ENCODE assay signal across 1 cellular context in the genomic region with DNA sequence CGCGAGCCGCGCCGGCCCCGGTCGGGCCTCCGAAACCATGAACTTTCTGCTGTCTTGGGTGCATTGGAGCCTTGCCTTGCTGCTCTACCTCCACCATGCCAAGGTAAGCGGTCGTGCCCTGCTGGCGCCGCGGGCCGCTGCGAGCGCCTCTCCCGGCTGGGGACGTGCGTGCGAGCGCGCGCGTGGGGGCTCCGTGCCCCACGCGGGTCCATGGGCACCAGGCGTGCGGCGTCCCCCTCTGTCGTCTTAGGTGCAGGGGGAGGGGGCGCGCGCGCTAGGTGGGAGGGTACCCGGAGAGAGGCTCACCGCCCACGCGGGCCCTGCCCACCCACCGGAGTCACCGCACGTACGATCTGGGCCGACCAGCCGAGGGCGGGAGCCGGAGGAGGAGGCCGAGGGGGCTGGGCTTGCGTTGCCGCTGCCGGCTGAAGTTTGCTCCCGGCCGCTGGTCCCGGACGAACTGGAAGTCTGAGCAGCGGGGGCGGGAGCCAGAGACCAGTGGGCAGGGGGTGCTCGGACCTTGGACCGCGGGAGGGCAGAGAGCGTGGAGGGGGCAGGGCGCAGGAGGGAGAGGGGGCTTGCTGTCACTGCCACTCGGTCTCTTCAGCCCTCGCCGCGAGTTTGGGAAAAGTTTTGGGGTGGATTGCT.
TF ChIP-seq lines count a peak whose summit lies in the region.

No MANE protein-coding gene starts in this region.

TF ChIP-seq in HepG2, 621 proteins besides CTCF, POLR2A, EP300 and RAD21 (continued from another document and continues in another):
- TF ChIP-seq DZIP1 (CRISPR knock-in tag; IDR thresholded peaks at IDR 0.05) (no peak), CHD4 (IDR thresholded peaks at IDR 0.05; ENCODE audit: borderline replicate concordance, low read length) (no peak), PHF5A (CRISPR knock-in tag; IDR thresholded peaks at IDR 0.05; ENCODE audit: low read depth, unreplicated experiment) (no peak), RFX5 (IDR thresholded peaks at IDR 0.05; ENCODE audit: low read depth, low read length) (no peak), PAXIP1 (CRISPR knock-in tag; conservative IDR thresholded peaks at IDR 0.05) (peak; percentile 75), ZNF20 (CRISPR knock-in tag; IDR thresholded peaks at IDR 0.05) (no peak), ZNF891 (CRISPR knock-in tag; IDR thresholded peaks at IDR 0.05) (peak; percentile 82), HOXA9 (CRISPR knock-in tag; IDR thresholded peaks at IDR 0.05; ENCODE audit: borderline replicate concordance) (no peak), SIN3B (IDR thresholded peaks at IDR 0.05; ENCODE audit: low read length) (no peak), TAF1 (CRISPR knock-in tag; IDR thresholded peaks at IDR 0.05) (peak; percentile 93), POGZ (CRISPR knock-in tag; IDR thresholded peaks at IDR 0.05) (peak; percentile 18; the same call in 1 of the 2 replicates), U2AF1 (optimal IDR thresholded peaks at IDR 0.05; ENCODE audit: low read depth, low read length) (no peak), IRF2 (CRISPR knock-in tag; IDR thresholded peaks at IDR 0.05) (no peak), ZNF747 (CRISPR knock-in tag; IDR thresholded peaks at IDR 0.05; ENCODE audit: borderline replicate concordance) (peak; percentile 76; the same call in 1 of the 2 replicates), ZNF460 (CRISPR knock-in tag; IDR thresholded peaks at IDR 0.05; ENCODE audit: borderline replicate concordance) (no peak), ARID3A (IDR thresholded peaks at IDR 0.05; ENCODE audit: low read depth, low read length) (no peak), EEA1 (CRISPR knock-in tag; IDR thresholded peaks at IDR 0.05; ENCODE audit: borderline replicate concordance) (peak; percentile 91; the same call in 1 of the 2 replicates), CEBPZ (IDR thresholded peaks at IDR 0.05; ENCODE audit: low read length) (no peak), ZMYM3 (CRISPR knock-in tag; IDR thresholded peaks at IDR 0.05) (peak; percentile 63; the same call in 1 of the 2 replicates), MATR3 (CRISPR knock-in tag; IDR thresholded peaks at IDR 0.05) (no peak), NFE2L1 (CRISPR knock-in tag; IDR thresholded peaks at IDR 0.05; ENCODE audit: borderline replicate concordance) (peak; percentile 46; the same call in 1 of the 2 replicates), NFYC (CRISPR knock-in tag; IDR thresholded peaks at IDR 0.05) (no peak), ZEB1 (IDR thresholded peaks at IDR 0.05; ENCODE audit: insufficient replicate concordance, low read depth) (no peak), ATRX (CRISPR knock-in tag; IDR thresholded peaks at IDR 0.05; ENCODE audit: borderline replicate concordance) (no peak), ZNF703 (CRISPR knock-in tag; IDR thresholded peaks at IDR 0.05; ENCODE audit: borderline replicate concordance) (no peak), HOXA5 (CRISPR knock-in tag; IDR thresholded peaks at IDR 0.05) (peak; percentile 90; the same call in 1 of the 2 replicates), SCMH1 (CRISPR knock-in tag; IDR thresholded peaks at IDR 0.05; ENCODE audit: borderline replicate concordance) (no peak), AHDC1 (CRISPR knock-in tag; IDR thresholded peaks at IDR 0.05; ENCODE audit: borderline replicate concordance) (no peak; the same call in 1 of the 2 replicates), KLF12 (CRISPR knock-in tag; IDR thresholded peaks at IDR 0.05; ENCODE audit: borderline replicate concordance) (peak; percentile 76; the same call in 1 of the 2 replicates), RXRA (CRISPR knock-in tag; IDR thresholded peaks at IDR 0.05) (peak; percentile 62; the same call in 1 of the 2 replicates), ZNF350 (CRISPR knock-in tag; IDR thresholded peaks at IDR 0.05; ENCODE audit: borderline replicate concordance, low read depth) (0 out of 2 replicates have a peak, but pooled peaks have one; percentile 59), ZNF784 (CRISPR knock-in tag; IDR thresholded peaks at IDR 0.05; ENCODE audit: borderline replicate concordance) (peak; percentile 7; the same call in 1 of the 2 replicates), ZNF781 (CRISPR knock-in tag; IDR thresholded peaks at IDR 0.05; ENCODE audit: borderline replicate concordance, not compliant biosample characterization) (peak; percentile 77), PAX8 (CRISPR knock-in tag; IDR thresholded peaks at IDR 0.05; ENCODE audit: borderline replicate concordance) (peak; percentile 67; the same call in 1 of the 2 replicates), ZNF605 (CRISPR knock-in tag; IDR thresholded peaks at IDR 0.05) (no peak), SNAPC2 (CRISPR knock-in tag; IDR thresholded peaks at IDR 0.05) (0 out of 2 replicates have a peak, but pooled peaks have one; percentile 80), ELF3 (CRISPR knock-in tag; IDR thresholded peaks at IDR 0.05) (no peak; the same call in 1 of the 2 replicates), JUN (CRISPR knock-in tag; IDR thresholded peaks at IDR 0.05) (no peak), THAP11 (CRISPR knock-in tag; IDR thresholded peaks at IDR 0.05) (peak; percentile 43; the same call in 1 of the 2 replicates)
- TF ChIP-seq, protein P1, sequence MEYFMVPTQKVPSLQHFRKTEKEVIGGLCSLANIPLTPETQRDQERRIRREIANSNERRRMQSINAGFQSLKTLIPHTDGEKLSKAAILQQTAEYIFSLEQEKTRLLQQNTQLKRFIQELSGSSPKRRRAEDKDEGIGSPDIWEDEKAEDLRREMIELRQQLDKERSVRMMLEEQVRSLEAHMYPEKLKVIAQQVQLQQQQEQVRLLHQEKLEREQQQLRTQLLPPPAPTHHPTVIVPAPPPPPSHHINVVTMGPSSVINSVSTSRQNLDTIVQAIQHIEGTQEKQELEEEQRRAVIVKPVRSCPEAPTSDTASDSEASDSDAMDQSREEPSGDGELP (IDR thresholded peaks at IDR 0.05; ENCODE audit: borderline replicate concordance, low read depth), result no peak; the same call in 1 of the 2 replicates
